Comparison of ENCODE assay signal across 13 cellular contexts in genomic region chr20:35478804-35479472, GRCh38. TPM values are rescaled to one million over a fixed set of nuclear protein-coding genes. Genes with fewer than 3 reads are reported as not detected.
A peak's percentile ranks its signal among the peaks of the same experiment; 100 is the strongest.
DNase-seq lines count a peak whose midpoint lies in the region; ATAC-seq, FAIRE-seq and TF ChIP-seq lines count a peak whose summit lies in the region.
"Had no signal": no experiment of that assay in that cellular context is flagged by ENCODE, and none has a peak within 500 bp of the region (broad histone marks: within the 10 kb centered on the region; RNA-seq: fewer than 3 reads in every experiment).

No MANE protein-coding gene starts in this region.

- TF ChIP-seq CTCF in GM23338 (conservative IDR thresholded peaks at IDR 0.05; ENCODE audit: low read depth in 2 of 2): peak; percentile 34 to 70
- peak; percentile 48; the same call in 1 of the 2 replicates for TF ChIP-seq CTCF in WERI-Rb-1 (IDR thresholded peaks at IDR 0.05; ENCODE audit: low read depth, low read length)
- TF ChIP-seq CTCF in D721Med (IDR thresholded peaks at IDR 0.05; ENCODE audit: insufficient read depth, missing control alignments): no peak
- TF ChIP-seq CTCF in colonic mucosa (IDR thresholded peaks at IDR 0.05): no peak

- no CpG with 5 or more reads among the region's 16 CpGs for WGBS in iPS DF 6.9 (ENCODE audit: insufficient coverage, insufficient read length)

- ATAC-seq in CD4-positive, CD25-positive, alpha-beta regulatory T cell (ENCODE audit: low read depth in 2 of 2): no peak
- ATAC-seq in GM23338: peak; percentile 77
- ATAC-seq: left colon, right cardiac atrium had no signal

- H4K20me1 ChIP-seq in GM23338 (replicated peaks; ENCODE audit: insufficient read depth): no peaks in the 10 kb centered on the region; the same call in 1 of the 2 replicates

- no peaks in the 10 kb centered on the region for H3K9me3 ChIP-seq in CD4-positive, CD25-positive, alpha-beta regulatory T cell (ENCODE audit: control insufficient read depth in 2 of 2, low read length in 2 of 2)
- H3K9me3 ChIP-seq in WERI-Rb-1 (ENCODE audit: severe bottlenecking) (no peaks in the 10 kb centered on the region), iPS DF 6.9 (ENCODE audit: control insufficient read depth, insufficient read depth, low read length) (no peaks in the 10 kb centered on the region), colonic mucosa (no peaks in the 10 kb centered on the region)
- H3K9me3 ChIP-seq: SJSA1 had no signal

- H3K36me3 ChIP-seq in CD4-positive, CD25-positive, alpha-beta regulatory T cell (ENCODE audit: control insufficient read depth, insufficient read depth, low read length): peaks cover 64% of the 10 kb centered on the region
- peaks cover 43% of the 10 kb centered on the region for H3K36me3 ChIP-seq in GM23338 (ENCODE audit: insufficient read depth)
- peaks cover 73% of the 10 kb centered on the region for H3K36me3 ChIP-seq in WERI-Rb-1
- H3K36me3 ChIP-seq in iPS DF 6.9 (ENCODE audit: control insufficient read depth, insufficient read depth, low read length): peaks cover 29% of the 10 kb centered on the region
- H3K36me3 ChIP-seq in colonic mucosa: peaks cover 9% of the 10 kb centered on the region

- FAIRE-seq in D721Med (lab: Jason Lieb, UNC): no peak

- H3K36me3 Mint-ChIP-seq in CD4-positive, CD25-positive, alpha-beta regulatory T cell: peaks cover 25% of the 10 kb centered on the region
- H3K36me3 Mint-ChIP-seq in GM23338 (ENCODE audit: low read depth): peaks cover 52% of the 10 kb centered on the region

- no peaks in the 10 kb centered on the region for H3K4me1 ChIP-seq in CD4-positive, CD25-positive, alpha-beta regulatory T cell (ENCODE audit: control insufficient read depth, insufficient read depth, low read length, poor library complexity, severe bottlenecking)
- H3K4me1 ChIP-seq in GM23338 (ENCODE audit: insufficient read depth) (no peaks in the 10 kb centered on the region), iPS DF 6.9 (ENCODE audit: control insufficient read depth, insufficient read depth, low read length) (no peaks in the 10 kb centered on the region), colonic mucosa (no peaks in the 10 kb centered on the region)
- H3K4me1 ChIP-seq: SJSA1 had no signal

- no peak overlapping the region for H3K27ac ChIP-seq in CD4-positive, CD25-positive, alpha-beta regulatory T cell (ENCODE audit: insufficient read depth, low read length, poor library complexity, severe bottlenecking)
- no peak overlapping the region for H3K27ac ChIP-seq in GM23338 (ENCODE audit: low read depth)
- no peak overlapping the region for H3K27ac ChIP-seq in WERI-Rb-1
- no peak overlapping the region for H3K27ac ChIP-seq in iPS DF 6.9 (ENCODE audit: low read length)
- H3K27ac ChIP-seq in colonic mucosa: no peak overlapping the region
- H3K27ac ChIP-seq: SJSA1 had no signal

- no peaks in the 10 kb centered on the region for H3F3A ChIP-seq in GM23338 (replicated peaks; ENCODE audit: low read depth)

- H2AFZ ChIP-seq in GM23338: no peak overlapping the region

- no peak overlapping the region for H3K4me3 ChIP-seq in CD4-positive, CD25-positive, alpha-beta regulatory T cell (ENCODE audit: low read depth, low read length)
- no peak overlapping the region for H3K4me3 ChIP-seq in GM23338
- H3K4me3 ChIP-seq in WERI-Rb-1 (ENCODE audit: low read depth, low read length): no peak overlapping the region
- no peak overlapping the region for H3K4me3 ChIP-seq in iPS DF 6.9 (ENCODE audit: low read length)
- H3K4me3 ChIP-seq in colonic mucosa: no peak overlapping the region
- H3K4me3 ChIP-seq: SJSA1 had no signal

- H3K9ac ChIP-seq in colonic mucosa (ENCODE audit: low read depth in 2 of 2, low read length in 2 of 2): no peak overlapping the region

- H3K27me3 ChIP-seq in CD4-positive, CD25-positive, alpha-beta regulatory T cell (ENCODE audit: control insufficient read depth, insufficient read depth, low read length): no peaks in the 10 kb centered on the region
- no peaks in the 10 kb centered on the region for H3K27me3 ChIP-seq in GM23338 (ENCODE audit: insufficient read depth)
- no peaks in the 10 kb centered on the region for H3K27me3 ChIP-seq in WERI-Rb-1 (ENCODE audit: insufficient read depth, low read depth, severe bottlenecking)
- H3K27me3 ChIP-seq in iPS DF 6.9 (ENCODE audit: control insufficient read depth, insufficient read depth, low read length): no peaks in the 10 kb centered on the region
- H3K27me3 ChIP-seq in colonic mucosa: no peaks in the 10 kb centered on the region
- H3K27me3 ChIP-seq: SJSA1 had no signal

- H3K27ac Mint-ChIP-seq in CD4-positive, CD25-positive, alpha-beta regulatory T cell: peak overlapping the region in 2 of 3 donors; percentile 83 to 88
- H3K27ac Mint-ChIP-seq in GM23338: no peak overlapping the region

- no peaks in the 10 kb centered on the region for H3K9me2 ChIP-seq in GM23338 (ENCODE audit: insufficient read depth)

- H3K4me2 ChIP-seq in GM23338: no peak overlapping the region

- H3K9me3 Mint-ChIP-seq in CD4-positive, CD25-positive, alpha-beta regulatory T cell: no peaks in the 10 kb centered on the region
- peaks cover 8% of the 10 kb centered on the region for H3K9me3 Mint-ChIP-seq in GM23338
- H3K9me3 Mint-ChIP-seq: activated T-cell treated with anti-CD3 and anti-CD28 coated beads, Interleukin-2, amount 50 U/mL, for 4 hours had no signal

- H3K79me2 ChIP-seq in GM23338 (replicated peaks; ENCODE audit: insufficient read depth): no peaks in the 10 kb centered on the region

- no peak overlapping the region for H3K4me3 Mint-ChIP-seq in CD4-positive, CD25-positive, alpha-beta regulatory T cell
- no peak overlapping the region for H3K4me3 Mint-ChIP-seq in GM23338
- H3K4me3 Mint-ChIP-seq: activated T-cell treated with anti-CD3 and anti-CD28 coated beads, Interleukin-2, amount 50 U/mL, for 4 hours had no signal

- H3K27me3 Mint-ChIP-seq in CD4-positive, CD25-positive, alpha-beta regulatory T cell: no peaks in the 10 kb centered on the region
- peaks cover 3% of the 10 kb centered on the region for H3K27me3 Mint-ChIP-seq in GM23338 (ENCODE audit: insufficient read depth, low read depth, poor library complexity)

- peaks cover 4 to 16% (median 10%) of the 10 kb centered on the region in 4 donors for H3K4me1 Mint-ChIP-seq in CD4-positive, CD25-positive, alpha-beta regulatory T cell
- H3K4me1 Mint-ChIP-seq in GM23338: no peaks in the 10 kb centered on the region

- DNase-seq in CD4-positive, CD25-positive, alpha-beta regulatory T cell: peak in 2 of 3 donors; percentile 10 to 24
- DNase-seq in GM23338 (ENCODE audit: low spot score): peak; percentile 50
- peak; percentile 21 for DNase-seq in WERI-Rb-1
- DNase-seq in iPS DF 6.9 (ENCODE audit: low read depth, low spot score): peak; percentile 5
- no peak for DNase-seq in epidermal melanocyte (ENCODE audit: insufficient read length, low spot score)
- no peak for DNase-seq in D721Med (ENCODE audit: insufficient read length, low spot score)
- no peak for DNase-seq in colonic mucosa
- no peak for DNase-seq in KG1 (lab: John Stamatoyannopoulos, UW)
- DNase-seq: activated T-cell treated with anti-CD3 and anti-CD28 coated beads, Interleukin-2, amount 50 U/mL, for 4 hours had no signal

- intact Hi-C loops in colonic mucosa (cut with DNase I): no loop called here

TF ChIP-seq in GM23338, 12 proteins besides CTCF, POLR2A, EP300 and RAD21:
- TF ChIP-seq ZNF114 (CRISPR knock-in tag; IDR thresholded peaks at IDR 0.05): no peak

RNA-seq across cellular contexts. Expression of gene CEP250, which starts 23.5 kb away (rescaled TPM):
- 64.1 TPM for total RNA-seq in CD4-positive, CD25-positive, alpha-beta regulatory T cell
- polyA plus RNA-seq in CD4-positive, CD25-positive, alpha-beta regulatory T cell: 1 to 10 TPM; 4.7 to 5.3 (median 4.9) TPM
- total RNA-seq in GM23338 (2014; rRNA removed; shearing (Covaris generic)): 28.0 and 39.0 TPM in 2 replicates
- 28.9 and 29.1 TPM in 2 replicates for polyA plus RNA-seq in GM23338 (2016; fragmentation: Nextera tagmentation; extraction: Ambion mirVana)
- 10 to 100 TPM; 30.7 to 41.5 TPM for total RNA-seq in colonic mucosa

RNA-seq across cellular contexts. Expression of gene GDF5, which starts 40.9 kb away (rescaled TPM):
- not detected for total RNA-seq in CD4-positive, CD25-positive, alpha-beta regulatory T cell
- polyA plus RNA-seq in CD4-positive, CD25-positive, alpha-beta regulatory T cell: not detected
- total RNA-seq in GM23338 (2014; rRNA removed; shearing (Covaris generic)): 0.50 TPM in 1 of 2 replicates, not detected in the other
- polyA plus RNA-seq in GM23338 (2016; fragmentation: Nextera tagmentation; extraction: Ambion mirVana): not detected in 2 replicates
- under 1 TPM in 1 of 2 donors, not detected in 1; 0.27 TPM for total RNA-seq in colonic mucosa
- total RNA-seq: activated T-cell treated with anti-CD3 and anti-CD28 coated beads, Interleukin-2, amount 50 U/mL, for 4 hours; SJSA1 had no signal

RNA-seq across cellular contexts. Expression of gene C20orf173, which starts 50.5 kb away (rescaled TPM):
- total RNA-seq in CD4-positive, CD25-positive, alpha-beta regulatory T cell: not detected
- polyA plus RNA-seq in CD4-positive, CD25-positive, alpha-beta regulatory T cell: not detected
- not detected in 2 replicates for total RNA-seq in GM23338 (2014; rRNA removed; shearing (Covaris generic))
- polyA plus RNA-seq in GM23338 (2016; fragmentation: Nextera tagmentation; extraction: Ambion mirVana): not detected in 2 replicates
- not detected for total RNA-seq in colonic mucosa
- total RNA-seq: activated T-cell treated with anti-CD3 and anti-CD28 coated beads, Interleukin-2, amount 50 U/mL, for 4 hours; left colon; M059J; right cardiac atrium; SJSA1 had no signal
- polyA plus RNA-seq: right cardiac atrium had no signal

Comparison
In these comparisons a context has a peak if more than half of its experiments do, and no peak if none do; other contexts are left out.
1. DNase-seq: peak in CD4-positive, CD25-positive, alpha-beta regulatory T cell (2 of 3), GM23338 (single experiment), WERI-Rb-1 (single experiment) and iPS DF 6.9 (single experiment); none in epidermal melanocyte (single experiment), D721Med (single experiment), colonic mucosa (single experiment) and KG1 (single experiment).
2. CTCF ChIP-seq: peak in GM23338 (2 of 2) and WERI-Rb-1 (single experiment); none in D721Med (single experiment) and colonic mucosa (single experiment).